In genomic region chr16:85755929-85756768, GRCh38 we compare ENCODE assay signal across 8 cellular contexts. TPM values are rescaled to one million over a fixed set of nuclear protein-coding genes. Genes with fewer than 3 reads are reported as not detected.
DNase-seq lines count a peak whose midpoint lies in the region; ATAC-seq and TF ChIP-seq lines count a peak whose summit lies in the region.

No MANE protein-coding gene starts in this region.

- intact Hi-C loops in sciatic nerve (cut with DNase I) (no loop called here), ascending aorta (cut with DNase I) (no loop called here)

- in situ Hi-C loops in KBM-7 (cut with MboI; ENCODE audit: low pct_unique_long_range_greater_than_20kb, low sequenced_read_pairs): no loop called here

- TF ChIP-seq POLR2A in erythroblast (IDR thresholded peaks at IDR 0.05; ENCODE audit: low read length): no peak

- no peaks in the 10 kb centered on the region for H3K9me3 ChIP-seq in ascending aorta

- TF ChIP-seq CTCF in GM10266 (IDR thresholded peaks at IDR 0.05; ENCODE audit: control insufficient read depth, insufficient read depth, low read depth, missing control alignments) (no peak), ascending aorta (IDR thresholded peaks at IDR 0.05) (no peak)

- ATAC-seq in GM19455 (IDR thresholded peaks at IDR 0.05; ENCODE audit: unreplicated experiment) (peak; percentile 37), HG03066 (IDR thresholded peaks at IDR 0.05; ENCODE audit: low read depth, unreplicated experiment) (peak; percentile 58), sciatic nerve (no peak)

- no peaks in the 10 kb centered on the region for H3K4me1 ChIP-seq in ascending aorta

- H3K27ac ChIP-seq in ascending aorta: no peak overlapping the region

- H3K4me3 ChIP-seq in ascending aorta: no peak overlapping the region

- H3K36me3 ChIP-seq in ascending aorta: no peaks in the 10 kb centered on the region

- DNase-seq in GM10266 (ENCODE audit: extremely low spot score): peak; percentile 80
- peak; percentile 51 for DNase-seq in astrocyte of the hippocampus (ENCODE audit: low read depth, low spot score)
- DNase-seq in erythroblast (lab: John Stamatoyannopoulos, UW): no peak
- no peak for DNase-seq in sciatic nerve (ENCODE audit: low spot score)
- no peak for DNase-seq in ascending aorta (ENCODE audit: low spot score in 2 of 2)
- DNase-seq in KBM-7: no peak

- H3K27me3 ChIP-seq in ascending aorta: no peaks in the 10 kb centered on the region

RNA-seq across cellular contexts. Expression of gene C16orf74, which starts 5.3 kb away (rescaled TPM):
- total RNA-seq in sciatic nerve: 1.8 TPM
- not detected for total RNA-seq in ascending aorta

RNA-seq across cellular contexts. Expression of gene EMC8, which starts 43.2 kb away (rescaled TPM):
- total RNA-seq in sciatic nerve (29.2 TPM), ascending aorta (11.9 TPM)

RNA-seq across cellular contexts. Expression of gene COX4I1, which starts 43.3 kb away (rescaled TPM):
- total RNA-seq in sciatic nerve: 277 TPM
- total RNA-seq in ascending aorta: 148 TPM

Comparison
In these comparisons a context has a peak if more than half of its experiments do, and no peak if none do; other contexts are left out.
1. DNase-seq: peak in GM10266 (single experiment) and astrocyte of the hippocampus (single experiment); none in erythroblast (0 of 2), sciatic nerve (single experiment), ascending aorta (0 of 2) and KBM-7 (single experiment).